ENCODE assay signal across 8 cellular contexts in the genomic region with DNA sequence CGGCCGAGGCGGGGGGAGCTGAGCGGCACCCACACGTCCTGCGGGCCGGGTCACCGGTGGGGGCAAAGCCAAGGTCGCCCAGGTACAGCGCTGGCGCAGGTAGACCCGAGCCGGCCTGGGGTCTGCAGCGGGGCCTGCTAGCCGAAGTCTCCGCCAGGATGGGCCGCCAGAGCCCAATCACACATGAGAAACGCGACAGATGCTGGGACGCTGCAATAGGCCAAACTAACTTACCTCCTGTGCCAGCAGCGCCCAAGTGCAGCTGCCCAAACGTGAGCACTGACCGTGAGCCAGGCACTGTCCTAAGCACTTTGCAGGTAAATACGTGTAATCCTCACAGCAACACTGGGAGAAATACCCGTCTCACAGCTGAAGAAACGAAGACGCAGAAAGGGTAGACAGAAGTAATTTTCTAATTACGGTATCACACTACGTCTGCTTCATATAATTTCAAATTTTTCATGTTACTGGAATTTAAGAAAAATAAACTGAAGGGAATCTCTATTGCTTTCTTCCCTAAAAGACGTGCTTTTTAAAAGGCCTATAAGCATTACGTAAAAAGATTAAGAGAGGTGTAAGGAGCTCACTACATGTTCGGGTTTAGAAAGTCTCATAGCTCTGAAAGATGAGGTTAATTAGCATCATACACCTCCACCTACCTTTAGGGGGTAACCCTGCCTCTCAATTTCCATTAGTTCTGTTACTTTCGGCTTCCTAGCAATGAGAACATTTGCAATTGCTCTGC. TPM values are rescaled to one million over a fixed set of nuclear protein-coding genes. Genes with fewer than 3 reads are reported as not detected.
DNase-seq lines count a peak whose midpoint lies in the region; ATAC-seq and TF ChIP-seq lines count a peak whose summit lies in the region.

No MANE protein-coding gene starts in this region.

- no peaks in the 10 kb centered on the region for H3K27me3 ChIP-seq in ACC112 (ENCODE audit: insufficient read depth, low read length)
- H3K27me3 ChIP-seq in adrenal gland, result no peaks in the 10 kb centered on the region
- H3K27me3 ChIP-seq in tibial nerve, result no peaks in the 10 kb centered on the region

- H3K4me3 ChIP-seq in ACC112 (ENCODE audit: low read depth, low read length), result peak overlapping the region; percentile 80
- H3K4me3 ChIP-seq in adrenal gland, result peak overlapping the region in 2 of 4 donors; percentile 22 to 77
- H3K4me3 ChIP-seq in tibial nerve, result peak overlapping the region in 3 of 4 donors; percentile 49 to 66 (median 51)

- peaks cover 4% of the 10 kb centered on the region for H3K4me1 ChIP-seq in ACC112 (ENCODE audit: control insufficient read depth, insufficient read depth, low read length, unreplicated experiment)
- H3K4me1 ChIP-seq in adrenal gland (replicated peaks in 1 of 2), result peaks cover 0 to 8% of the 10 kb centered on the region in 2 donors
- H3K4me1 ChIP-seq in tibial nerve, result peaks cover 0 to 9% (median 0%) of the 10 kb centered on the region in 4 donors

- H2AFZ ChIP-seq in ACC112 (ENCODE audit: low read length, unreplicated experiment), result peak overlapping the region; percentile 42

- ATAC-seq in HG02642 (IDR thresholded peaks at IDR 0.05; ENCODE audit: poor library complexity, unreplicated experiment) (peak; percentile 11), left colon (peak; percentile 24), GM21423 (IDR thresholded peaks at IDR 0.05; ENCODE audit: unreplicated experiment) (no peak), HG03039 (IDR thresholded peaks at IDR 0.05; ENCODE audit: unreplicated experiment) (no peak)

- peak in 3 of 7 donors; percentile 24 to 30 (median 25) for DNase-seq in adrenal gland
- peak in 1 of 2 donors; percentile 28 for DNase-seq in left colon
- no peak for DNase-seq in tibial nerve (ENCODE audit: low spot score in 2 of 2)
- DNase-seq in NCI-H187 (lab: John Stamatoyannopoulos, UW), result no peak

- TF ChIP-seq EP300 in tibial nerve (IDR thresholded peaks at IDR 0.05), result no peak

- peaks cover 21% of the 10 kb centered on the region for H3K79me2 ChIP-seq in ACC112 (ENCODE audit: control insufficient read depth, insufficient read depth, low read length, unreplicated experiment)

- H3K9me3 ChIP-seq in adrenal gland (replicated peaks in 1 of 3), result no peaks in the 10 kb centered on the region
- H3K9me3 ChIP-seq in tibial nerve, result peaks cover 0 to 5% (median 0%) of the 10 kb centered on the region in 4 donors

- H3K36me3 ChIP-seq in ACC112 (ENCODE audit: insufficient read depth, low read length) (no peaks in the 10 kb centered on the region; the same call in 1 of the 2 replicates), adrenal gland (replicated peaks in 1 of 2) (no peaks in the 10 kb centered on the region), tibial nerve (no peaks in the 10 kb centered on the region)

- TF ChIP-seq POLR2A in adrenal gland (IDR thresholded peaks at IDR 0.05), result no peak
- TF ChIP-seq POLR2A in tibial nerve (IDR thresholded peaks at IDR 0.05), result no peak

- 59 to 75% (median 69%) methylated on average over 17 to 33 of the region's 33 CpGs for WGBS in adrenal gland, 4 donors
- WGBS in tibial nerve, 2 donors, result 73 to 77% methylated on average over 17 to 30 of the region's 33 CpGs

- H3K27ac ChIP-seq in ACC112 (ENCODE audit: low read depth, low read length), result no peak overlapping the region
- peak overlapping the region in 3 of 5 donors; percentile 65 to 85 (median 76) for H3K27ac ChIP-seq in adrenal gland
- peak overlapping the region in 3 of 4 donors; percentile 52 to 84 (median 54) for H3K27ac ChIP-seq in tibial nerve

- no peak for TF ChIP-seq CTCF in adrenal gland (IDR thresholded peaks at IDR 0.05)
- TF ChIP-seq CTCF in tibial nerve (IDR thresholded peaks at IDR 0.05), result no peak

- intact Hi-C loops in adrenal gland (cut with DNase I) (no loop called here), left colon (cut with DNase I, micrococcal nuclease) (no loop called here)

RNA-seq across cellular contexts. Expression of a gene that starts 0.6 kb away (rescaled TPM):
- total RNA-seq in adrenal gland (100 to 1,000 TPM in 1 of 8 donors, 10 to 100 TPM in 7; 20.4 to 160 (median 72.1) TPM), left colon (10 to 100 TPM; 33.5 to 36.4 TPM), tibial nerve (10 to 100 TPM; 23.2 to 30.0 (median 29.6) TPM)
- polyA plus RNA-seq in adrenal gland, result 100 to 1,000 TPM in 2 of 3 donors, 10 to 100 TPM in 1; 27.5 to 101 (median 100) TPM

Comparison
In these comparisons a context has a peak if more than half of its experiments do, and no peak if none do; other contexts are left out.
1. ATAC-seq: peak in HG02642 (single experiment) and left colon (single experiment); none in GM21423 (single experiment) and HG03039 (single experiment).